ENCODE assay signal across 20 cellular contexts in the genomic region with DNA sequence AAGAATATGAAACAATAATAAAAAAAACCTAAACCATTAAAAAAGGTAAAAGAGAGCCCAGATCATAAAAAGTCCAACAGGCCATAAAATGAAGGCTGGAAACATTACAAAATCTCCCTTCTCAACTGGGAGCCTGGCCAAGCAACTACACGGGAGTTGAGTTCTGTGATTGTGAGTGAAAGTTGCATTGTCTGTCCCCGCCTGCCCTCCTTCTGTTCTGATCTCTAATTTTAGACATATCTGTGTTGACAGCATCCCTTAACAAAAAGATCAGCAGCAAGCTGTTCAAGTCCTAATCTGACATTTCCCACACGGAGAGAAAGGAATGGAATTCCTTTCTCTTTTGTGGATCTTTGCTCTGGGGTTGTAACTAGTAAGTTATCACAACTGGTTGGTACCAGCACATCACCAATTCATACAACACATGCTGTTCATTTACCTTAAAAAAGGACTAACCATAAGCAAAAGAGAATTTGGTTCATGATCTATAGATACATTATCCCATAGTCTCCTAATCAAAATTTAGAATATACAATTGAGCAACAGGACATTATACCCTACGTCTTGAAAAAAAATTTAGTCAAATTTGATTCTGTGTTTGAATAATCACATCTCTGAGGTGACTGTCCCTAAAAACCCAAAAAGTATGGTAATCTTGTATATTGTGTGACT.
DNase-seq lines count a peak whose midpoint lies in the region; ATAC-seq and TF ChIP-seq lines count a peak whose summit lies in the region.
"Had no signal": no experiment of that assay in that cellular context is flagged by ENCODE, and none has a peak within 500 bp of the region (broad histone marks: within the 10 kb centered on the region; RNA-seq: fewer than 3 reads in every experiment).

No MANE protein-coding gene starts in this region.

- H4K20me1 ChIP-seq in hepatocyte (ENCODE audit: insufficient read depth, poor library complexity, severe bottlenecking): no peaks in the 10 kb centered on the region

- TF ChIP-seq POLR2A in tibial nerve (IDR thresholded peaks at IDR 0.05): no peak

- H3K9me3 ChIP-seq in colonic mucosa (no peaks in the 10 kb centered on the region), hepatocyte (ENCODE audit: low read depth) (no peaks in the 10 kb centered on the region), tibial artery (no peaks in the 10 kb centered on the region), tibial nerve (no peaks in the 10 kb centered on the region)
- H3K9me3 ChIP-seq: lower lobe of right lung, upper lobe of left lung had no signal

- H3K4me2 ChIP-seq in hepatocyte: peak overlapping the region; percentile 62
- H3K4me2 ChIP-seq: KMS-11 had no signal

- intact Hi-C loops in colonic mucosa (cut with DNase I): no loop called here
- intact Hi-C loops in tibial artery (cut with DNase I; ENCODE audit: low total_unique reads): no loop called here

- H3K9me2 ChIP-seq in hepatocyte (replicated peaks; ENCODE audit: insufficient read depth): no peaks in the 10 kb centered on the region

- ATAC-seq in GM19455 (IDR thresholded peaks at IDR 0.05; ENCODE audit: unreplicated experiment) (no peak), GM21825 (IDR thresholded peaks at IDR 0.05; ENCODE audit: unreplicated experiment) (no peak)
- ATAC-seq: activated CD8-positive, alpha-beta memory T cell treated with anti-CD3 and anti-CD28 coated beads, Interleukin-2, amount 10 ng/mL, durations not matched to agents 7 days and 5 days; lower lobe of right lung had no signal

- TF ChIP-seq EP300 in tibial nerve (IDR thresholded peaks at IDR 0.05): no peak

- no peak overlapping the region for H3K9ac ChIP-seq in colonic mucosa (ENCODE audit: low read depth in 2 of 2, low read length in 2 of 2)
- H3K9ac ChIP-seq: KMS-11 had no signal

- peak; percentile 58 for DNase-seq in Ammon's horn (ENCODE audit: low spot score)
- DNase-seq in colonic mucosa: peak; percentile 68
- DNase-seq in hepatocyte (ENCODE audit: low spot score): no peak
- DNase-seq in pons (ENCODE audit: low spot score): peak; percentile 65
- no peak for DNase-seq in tibial artery
- no peak for DNase-seq in tibial nerve (ENCODE audit: low spot score in 2 of 2)
- DNase-seq: activated CD4-positive, CD25-positive, alpha-beta regulatory T cell; activated CD8-positive, alpha-beta memory T cell treated with anti-CD3 and anti-CD28 coated beads, Interleukin-2, amount 10 ng/mL, durations not matched to agents 7 days and 5 days; activated gamma-delta T cell treated with Interleukin-2 at 50 U/mL for 16 hours; CD8-positive, alpha-beta memory T cell; lower lobe of right lung; NCI-H1417 treated with DMSO at 0.1 percent for 48 hours; nephron progenitor cell; upper lobe of left lung had no signal

- H3K4me3 ChIP-seq in colonic mucosa: no peak overlapping the region
- no peak overlapping the region for H3K4me3 ChIP-seq in hepatocyte
- no peak overlapping the region for H3K4me3 ChIP-seq in tibial artery
- no peak overlapping the region for H3K4me3 ChIP-seq in tibial nerve
- H3K4me3 ChIP-seq: GM12878, lower lobe of right lung, skin epidermis, upper lobe of left lung had no signal

- H3K79me2 ChIP-seq in hepatocyte: no peaks in the 10 kb centered on the region

- H3K4me1 ChIP-seq in colonic mucosa (peaks cover 9% of the 10 kb centered on the region), hepatocyte (ENCODE audit: insufficient read depth) (peaks cover 27% of the 10 kb centered on the region), tibial artery (no peaks in the 10 kb centered on the region), tibial nerve (peaks cover 0 to 5% (median 0%) of the 10 kb centered on the region in 4 donors)

- TF ChIP-seq CTCF in colonic mucosa (IDR thresholded peaks at IDR 0.05): no peak
- TF ChIP-seq CTCF in hepatocyte (IDR thresholded peaks at IDR 0.05; ENCODE audit: poor library complexity): no peak
- no peak for TF ChIP-seq CTCF in tibial artery (IDR thresholded peaks at IDR 0.05)
- TF ChIP-seq CTCF in tibial nerve (IDR thresholded peaks at IDR 0.05): no peak

- WGBS in hepatocyte (ENCODE audit: low lambda C conversion rate, missing lambda C conversion rate): 17% methylated on average over 4 of the region's 4 CpGs
- WGBS in tibial nerve, 2 donors: 44 to 46% methylated on average over 4 of the region's 4 CpGs

- H2AFZ ChIP-seq in hepatocyte: no peak overlapping the region

- H3K27ac ChIP-seq in colonic mucosa (peak overlapping the region; percentile 50), hepatocyte (peak overlapping the region; percentile 75), tibial artery (no peak overlapping the region), tibial nerve (no peak overlapping the region)
- H3K27ac ChIP-seq: HL-60, KMS-11, lower lobe of right lung, skin epidermis had no signal

- H3K27me3 ChIP-seq in colonic mucosa (no peaks in the 10 kb centered on the region), hepatocyte (no peaks in the 10 kb centered on the region), tibial artery (no peaks in the 10 kb centered on the region), tibial nerve (no peaks in the 10 kb centered on the region)
- H3K27me3 ChIP-seq: upper lobe of left lung had no signal

- no peaks in the 10 kb centered on the region for H3K36me3 ChIP-seq in colonic mucosa
- H3K36me3 ChIP-seq in hepatocyte (replicated peaks; ENCODE audit: insufficient read depth, low read depth): no peaks in the 10 kb centered on the region
- no peaks in the 10 kb centered on the region for H3K36me3 ChIP-seq in tibial artery
- H3K36me3 ChIP-seq in tibial nerve: no peaks in the 10 kb centered on the region
- H3K36me3 ChIP-seq: lower lobe of right lung, upper lobe of left lung had no signal

Comparison
In these comparisons a context has a peak if more than half of its experiments do, and no peak if none do; other contexts are left out.
1. DNase-seq: peak in Ammon's horn (single experiment), colonic mucosa (single experiment) and pons (single experiment); none in hepatocyte (single experiment), tibial artery (0 of 2) and tibial nerve (0 of 2).
2. H3K27ac ChIP-seq: peak in colonic mucosa (single experiment) and hepatocyte (single experiment); none in tibial artery (0 of 2) and tibial nerve (0 of 4).